In the genomic region with DNA sequence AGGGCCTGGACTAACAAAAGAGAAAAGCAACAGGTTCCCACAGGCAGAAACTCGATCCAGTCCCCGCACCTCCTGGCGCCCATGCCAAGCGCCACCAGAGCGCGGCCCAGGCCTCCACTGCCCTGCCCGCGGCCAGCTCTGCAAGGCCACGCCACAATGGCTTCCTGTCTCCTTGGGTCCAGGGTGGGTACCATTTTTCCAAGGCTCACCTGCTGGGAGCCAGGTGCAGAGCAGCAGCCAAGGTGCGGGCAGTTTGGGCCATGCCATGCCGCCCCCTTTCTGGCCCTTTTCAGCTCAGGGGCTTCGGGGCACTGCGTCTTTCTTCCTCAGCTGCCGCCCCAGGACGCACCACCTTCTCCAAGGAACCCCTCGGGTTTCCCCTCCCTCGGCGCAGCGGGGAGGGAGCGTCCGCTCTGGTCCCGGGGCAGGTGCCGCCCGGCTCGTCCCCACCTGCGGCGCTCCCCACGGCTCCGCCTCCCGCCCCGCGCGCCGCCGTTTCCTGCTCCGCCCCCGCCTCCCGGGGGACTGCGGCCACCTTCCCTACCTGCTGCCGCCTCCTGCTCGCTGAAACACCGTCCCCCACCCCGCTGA, we compare ENCODE assay signal across 1 cellular context.
TF ChIP-seq lines count a peak whose summit lies in the region.

A gene (minus strand): TSS at position 437 of the 591 bp plus-strand sequence. CDS start 170 bp downstream, at position 267.

TF ChIP-seq in K562, 482 proteins besides CTCF, POLR2A, EP300 and RAD21 (continued from another document):
- TF ChIP-seq, protein P1, sequence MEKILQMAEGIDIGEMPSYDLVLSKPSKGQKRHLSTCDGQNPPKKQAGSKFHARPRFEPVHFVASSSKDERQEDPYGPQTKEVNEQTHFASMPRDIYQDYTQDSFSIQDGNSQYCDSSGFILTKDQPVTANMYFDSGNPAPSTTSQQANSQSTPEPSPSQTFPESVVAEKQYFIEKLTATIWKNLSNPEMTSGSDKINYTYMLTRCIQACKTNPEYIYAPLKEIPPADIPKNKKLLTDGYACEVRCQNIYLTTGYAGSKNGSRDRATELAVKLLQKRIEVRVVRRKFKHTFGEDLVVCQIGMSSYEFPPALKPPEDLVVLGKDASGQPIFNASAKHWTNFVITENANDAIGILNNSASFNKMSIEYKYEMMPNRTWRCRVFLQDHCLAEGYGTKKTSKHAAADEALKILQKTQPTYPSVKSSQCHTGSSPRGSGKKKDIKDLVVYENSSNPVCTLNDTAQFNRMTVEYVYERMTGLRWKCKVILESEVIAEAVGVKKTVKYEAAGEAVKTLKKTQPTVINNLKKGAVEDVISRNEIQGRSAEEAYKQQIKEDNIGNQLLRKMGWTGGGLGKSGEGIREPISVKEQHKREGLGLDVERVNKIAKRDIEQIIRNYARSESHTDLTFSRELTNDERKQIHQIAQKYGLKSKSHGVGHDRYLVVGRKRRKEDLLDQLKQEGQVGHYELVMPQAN (IDR thresholded peaks at IDR 0.05; ENCODE audit: borderline replicate concordance), result no peak
- TF ChIP-seq MYBL2 (IDR thresholded peaks at IDR 0.05; ENCODE audit: low read depth) (no peak), MYBL2 (CRISPR knock-in tag; IDR thresholded peaks at IDR 0.05; ENCODE audit: borderline replicate concordance) (no peak)
TF ChIP-seq in K562: peak in this region for 0.
